Comparison of ENCODE assay signal across 2 cellular contexts in genomic region chr11:70263363-70263762, GRCh38.
TF ChIP-seq lines count a peak whose summit lies in the region.

No MANE protein-coding gene starts in this region.

TF ChIP-seq in K562, 482 proteins besides CTCF, POLR2A, EP300 and RAD21:
- TF ChIP-seq HMG20B (CRISPR knock-in tag; IDR thresholded peaks at IDR 0.05) (no peak), RBM25 (IDR thresholded peaks at IDR 0.05; ENCODE audit: low read depth, low read length, severe bottlenecking) (peak; percentile 53), ZFP36 (IDR thresholded peaks at IDR 0.05; ENCODE audit: low read depth, low read length, partially characterized antibody) (peak; percentile 15)
TF ChIP-seq in K562: peak in this region for 2.

TF ChIP-seq in HepG2, 621 proteins besides CTCF, POLR2A, EP300 and RAD21:
- TF ChIP-seq TMF1 (CRISPR knock-in tag; IDR thresholded peaks at IDR 0.05; ENCODE audit: low read depth), result no peak
- TF ChIP-seq ZNF768 (CRISPR knock-in tag; IDR thresholded peaks at IDR 0.05), result peak; percentile 75
